16 cellular contexts compared by ENCODE assay signal in genomic region chr17:40953876-40954275, GRCh38. TPM values are rescaled to one million over a fixed set of nuclear protein-coding genes. Genes with fewer than 3 reads are reported as not detected.
A peak's percentile ranks its signal among the peaks of the same experiment; 100 is the strongest.
DNase-seq lines count a peak whose midpoint lies in the region; ATAC-seq, FAIRE-seq and TF ChIP-seq lines count a peak whose summit lies in the region.
"Had no signal": no experiment of that assay in that cellular context is flagged by ENCODE, and none has a peak within 500 bp of the region (broad histone marks: within the 10 kb centered on the region; RNA-seq: fewer than 3 reads in every experiment).

No MANE protein-coding gene starts in this region.

- H3K27ac ChIP-seq in mammary epithelial cell (ENCODE audit: insufficient read depth, low read depth, low read length): peak overlapping the region; percentile 99
- H3K27ac ChIP-seq in osteoblast (ENCODE audit: low read depth, low read length): peak overlapping the region; percentile 98
- H3K27ac ChIP-seq in colonic mucosa: no peak overlapping the region
- H3K27ac ChIP-seq: right lobe of liver had no signal

- BruUV-seq in mammary epithelial cell (replicated peaks; lab: Mats Ljungman, UMichigan): no TSS peak

- peak overlapping the region; percentile 73 for H3K9ac ChIP-seq in mammary epithelial cell (ENCODE audit: insufficient read depth, low read length)
- H3K9ac ChIP-seq in colonic mucosa (ENCODE audit: low read depth in 2 of 2, low read length in 2 of 2): no peak overlapping the region

- H3K9me3 ChIP-seq in mammary epithelial cell (replicated peaks; ENCODE audit: insufficient read depth, low read length) (no peaks in the 10 kb centered on the region), osteoblast (ENCODE audit: low read depth, low read length) (no peaks in the 10 kb centered on the region), colonic mucosa (no peaks in the 10 kb centered on the region)
- H3K9me3 ChIP-seq: right lobe of liver had no signal

- in situ Hi-C loops in mammary epithelial cell (cut with MboI; ENCODE audit: low sequenced_read_pairs in 2 of 2): loop anchor here (5.0 kb wide), 1 partner anchor 37 kb away; no protein-coding TSS in a partner anchor

- intact Hi-C loops in mammary epithelial cell (cut with micrococcal nuclease) (loop anchor here (1.0 to 2.0 kb wide), 5 partner anchors 39 to 701 kb away; partner anchors contain the start of genes KRT17 and KRTAP2-3), colonic mucosa (cut with DNase I) (no loop called here)

- CTCF ChIA-PET in mammary epithelial cell (lab: Charles Lee; ENCODE audit: low non-redundant PET): no interaction called here

- H2AFZ ChIP-seq in mammary epithelial cell (ENCODE audit: low read depth, low read length) (no peak overlapping the region), osteoblast (ENCODE audit: low read length) (no peak overlapping the region)

- no peaks in the 10 kb centered on the region for H3K27me3 ChIP-seq in mammary epithelial cell (ENCODE audit: insufficient read depth, low read length)
- H3K27me3 ChIP-seq in osteoblast (ENCODE audit: insufficient read depth, low read length): no peaks in the 10 kb centered on the region
- no peaks in the 10 kb centered on the region for H3K27me3 ChIP-seq in colonic mucosa
- H3K27me3 ChIP-seq: right lobe of liver had no signal

- dilution Hi-C loops in mammary epithelial cell (cut with HindIII; ENCODE audit: low sequenced_read_pairs): loop anchor here (5.0 kb wide), 1 partner anchor 37 kb away; no protein-coding TSS in a partner anchor

- no peak for TF ChIP-seq CTCF in mammary epithelial cell (conservative IDR thresholded peaks at IDR 0.05 in 1 of 2, IDR thresholded peaks at IDR 0.05 in 1 of 2; ENCODE audit: extremely low read depth in 1 of 2, insufficient read depth in 1 of 2, low read depth in 1 of 2, low read length in 2 of 2)
- TF ChIP-seq CTCF in osteoblast (IDR thresholded peaks at IDR 0.05; ENCODE audit: extremely low read depth, low read depth, low read length): no peak
- no peak for TF ChIP-seq CTCF in colonic mucosa (IDR thresholded peaks at IDR 0.05)
- no peak for TF ChIP-seq CTCF in D721Med (IDR thresholded peaks at IDR 0.05; ENCODE audit: insufficient read depth, missing control alignments)

- H3K4me3 ChIP-seq in mammary epithelial cell (replicated peaks in 1 of 3; ENCODE audit: insufficient read depth in 1 of 3, low read depth in 2 of 3, low read length in 3 of 3) (no peak overlapping the region), osteoblast (ENCODE audit: insufficient read depth, low read length) (no peak overlapping the region), colonic mucosa (no peak overlapping the region)
- H3K4me3 ChIP-seq: right lobe of liver had no signal

- WGBS in mammary epithelial cell (ENCODE audit: low coverage, missing lambda C conversion rate): 0% methylated on average over 2 of the region's 2 CpGs

- H3K4me1 ChIP-seq in mammary epithelial cell (ENCODE audit: insufficient read depth, low read length): peaks cover 75% of the 10 kb centered on the region
- H3K4me1 ChIP-seq in osteoblast (ENCODE audit: insufficient read depth, low read length): peaks cover 64% of the 10 kb centered on the region
- no peaks in the 10 kb centered on the region for H3K4me1 ChIP-seq in colonic mucosa

- FAIRE-seq in D721Med (lab: Jason Lieb, UNC): no peak
- FAIRE-seq: H1 had no signal

- no peaks in the 10 kb centered on the region for H3K79me2 ChIP-seq in mammary epithelial cell (ENCODE audit: insufficient read depth, low read length)
- no peaks in the 10 kb centered on the region for H3K79me2 ChIP-seq in osteoblast (ENCODE audit: insufficient read depth, low read length)

- H4K20me1 ChIP-seq in mammary epithelial cell (ENCODE audit: insufficient read depth, low read length) (no peaks in the 10 kb centered on the region), osteoblast (ENCODE audit: insufficient read depth, low read length) (no peaks in the 10 kb centered on the region)

- peak overlapping the region; percentile 7 for H3K4me2 ChIP-seq in mammary epithelial cell (ENCODE audit: insufficient read depth, low read depth, low read length)
- H3K4me2 ChIP-seq in osteoblast (ENCODE audit: insufficient read depth, low read length): no peak overlapping the region

- ATAC-seq in HG02973 (IDR thresholded peaks at IDR 0.05; ENCODE audit: unreplicated experiment): no peak

- H3K36me3 ChIP-seq in mammary epithelial cell (ENCODE audit: insufficient read depth, low read length): no peaks in the 10 kb centered on the region
- no peaks in the 10 kb centered on the region for H3K36me3 ChIP-seq in osteoblast (ENCODE audit: insufficient read depth, low read length)
- H3K36me3 ChIP-seq in colonic mucosa: no peaks in the 10 kb centered on the region
- H3K36me3 ChIP-seq: right lobe of liver had no signal

- DNase-seq in AG20443 (ENCODE audit: low spot score): peak; percentile 60
- peak; percentile 79 for DNase-seq in HPDE6-E6E7 (ENCODE audit: extremely low spot score)
- peak; percentile 100 for DNase-seq in mammary epithelial cell
- DNase-seq in osteoblast (ENCODE audit: insufficient read length, low spot score, missing footprints): no peak
- no peak for DNase-seq in central memory CD4-positive, alpha-beta T cell
- DNase-seq in colonic mucosa: no peak
- DNase-seq in D721Med (ENCODE audit: insufficient read length, low spot score): no peak
- DNase-seq: activated CD4-positive, alpha-beta T cell treated with anti-CD3 and anti-CD28 coated beads, Interleukin-2, amount 10 ng/mL, durations not matched to agents 24 days and 14 days; activated gamma-delta T cell treated with Interleukin-2 at 50 U/mL for 16 hours; midbrain; NCI-H1105 treated with DMSO at 0.1 percent for 48 hours; NCI-H526; right lobe of liver; SIG-M5 had no signal

RNA-seq across cellular contexts. Expression of gene KRT39, which starts 12.9 kb away (rescaled TPM):
- total RNA-seq in mammary epithelial cell (under 1 TPM in 1 of 2 donors, not detected in 1; 0.33 TPM), osteoblast (0.36 TPM in 1 of 2 replicates, not detected in the other), colonic mucosa (not detected)
- not detected for polyA plus RNA-seq in mammary epithelial cell
- polyA minus RNA-seq in mammary epithelial cell: not detected
- total RNA-seq: activated CD4-positive, alpha-beta T cell treated with anti-CD3 and anti-CD28 coated beads, Interleukin-2, amount 10 ng/mL, durations not matched to agents 24 days and 14 days; H1; right lobe of liver had no signal
- polyA plus RNA-seq: H1 had no signal

RNA-seq across cellular contexts. Expression of gene KRT23, which starts 16.4 kb away (rescaled TPM):
- total RNA-seq in mammary epithelial cell (10 to 100 TPM in 1 of 2 donors, 1 to 10 TPM in 1; 1.5 to 94.5 TPM), osteoblast (0.36 and 0.59 TPM in 2 replicates), colonic mucosa (1 to 10 TPM in 1 of 2 donors, under 1 TPM in 1; 0.27 to 1.2 TPM)
- polyA plus RNA-seq in mammary epithelial cell: 2.5 TPM
- polyA minus RNA-seq in mammary epithelial cell: not detected
- total RNA-seq: activated CD4-positive, alpha-beta T cell treated with anti-CD3 and anti-CD28 coated beads, Interleukin-2, amount 10 ng/mL, durations not matched to agents 24 days and 14 days; H1 had no signal
- polyA plus RNA-seq: H1 had no signal

RNA-seq across cellular contexts. Expression of gene KRT40, which starts 30.2 kb away (rescaled TPM):
- under 1 TPM in 1 of 2 donors, not detected in 1; under 0.01 TPM for total RNA-seq in mammary epithelial cell
- not detected for polyA plus RNA-seq in mammary epithelial cell
- polyA minus RNA-seq in mammary epithelial cell: not detected
- total RNA-seq in osteoblast: under 0.01 TPM in 1 of 2 replicates, not detected in the other
- under 1 TPM in 1 of 2 donors, not detected in 1; 0.32 TPM for total RNA-seq in colonic mucosa
- total RNA-seq: activated CD4-positive, alpha-beta T cell treated with anti-CD3 and anti-CD28 coated beads, Interleukin-2, amount 10 ng/mL, durations not matched to agents 24 days and 14 days; H1; right lobe of liver had no signal
- polyA plus RNA-seq: H1 had no signal

RNA-seq across cellular contexts. Expression of gene KRTAP3-3, which starts 40.1 kb away (rescaled TPM):
- total RNA-seq in mammary epithelial cell: not detected
- polyA plus RNA-seq in mammary epithelial cell: not detected
- not detected for polyA minus RNA-seq in mammary epithelial cell
- not detected in 2 replicates for total RNA-seq in osteoblast
- not detected for total RNA-seq in colonic mucosa
- total RNA-seq: activated CD4-positive, alpha-beta T cell treated with anti-CD3 and anti-CD28 coated beads, Interleukin-2, amount 10 ng/mL, durations not matched to agents 24 days and 14 days; H1; right lobe of liver had no signal
- polyA plus RNA-seq: H1 had no signal

RNA-seq across cellular contexts. Expression of gene KRTAP3-2, which starts 45.8 kb away (rescaled TPM):
- total RNA-seq in mammary epithelial cell: not detected
- not detected for polyA plus RNA-seq in mammary epithelial cell
- polyA minus RNA-seq in mammary epithelial cell: not detected
- not detected in 2 replicates for total RNA-seq in osteoblast
- not detected for total RNA-seq in colonic mucosa
- total RNA-seq: activated CD4-positive, alpha-beta T cell treated with anti-CD3 and anti-CD28 coated beads, Interleukin-2, amount 10 ng/mL, durations not matched to agents 24 days and 14 days; H1; right lobe of liver had no signal
- polyA plus RNA-seq: H1 had no signal

Comparison
In these comparisons a context has a peak if more than half of its experiments do, and no peak if none do; other contexts are left out.
1. DNase-seq: peak in AG20443 (single experiment), HPDE6-E6E7 (single experiment) and mammary epithelial cell (single experiment); none in osteoblast (single experiment), central memory CD4-positive, alpha-beta T cell (single experiment), colonic mucosa (single experiment) and D721Med (single experiment).